In genomic region chr14:84825481-84825880, GRCh38 we compare ENCODE assay signal across 14 cellular contexts.
DNase-seq lines count a peak whose midpoint lies in the region; ATAC-seq and TF ChIP-seq lines count a peak whose summit lies in the region.
"Had no signal": no experiment of that assay in that cellular context is flagged by ENCODE, and none has a peak within 500 bp of the region (broad histone marks: within the 10 kb centered on the region; RNA-seq: fewer than 3 reads in every experiment).

No MANE protein-coding gene starts in this region.

- peak; percentile 95 for ATAC-seq in foreskin keratinocyte
- ATAC-seq: A549; lower lobe of right lung; natural killer cell treated with Interleukin-12 subunit alpha and Interleukin-12 subunit beta and Interleukin-15 and Interleukin-18, amount 100 ng/mL, for 72 hours; Right ventricle myocardium inferior had no signal

- in situ Hi-C loops in ACHN (cut with HindIII; ENCODE audit: low pct_ligation_motif_present, low pct_unique_long_range_greater_than_20kb, low sequenced_read_pairs) = no loop called here

- 83% methylated on average over 6 of the region's 6 CpGs for WGBS in suprapubic skin

- no peak for TF ChIP-seq EP300 in suprapubic skin (IDR thresholded peaks at IDR 0.05)

- DNase-seq in ACHN (peak; percentile 27), HPDE6-E6E7 (ENCODE audit: extremely low spot score) (peak; percentile 70), astrocyte of the hippocampus (ENCODE audit: low read depth, low spot score) (peak; percentile 68), foreskin keratinocyte (peak; percentile 73 to 89), hypothalamus (lab: John Stamatoyannopoulos, UW) (no peak), suprapubic skin (ENCODE audit: low spot score in 2 of 2) (no peak), T1000 (lab: John Stamatoyannopoulos, UW) (no peak), DMS 273 treated with DMSO at 0.1 percent for 48 hours (lab: John Stamatoyannopoulos, UW) (no peak)
- DNase-seq: lower lobe of right lung had no signal

- no peak overlapping the region for H3K27ac ChIP-seq in foreskin keratinocyte
- H3K27ac ChIP-seq in suprapubic skin = no peak overlapping the region
- H3K27ac ChIP-seq: A549, hepatocyte, lower lobe of right lung, thoracic aorta had no signal

- H3K36me3 ChIP-seq in suprapubic skin = no peaks in the 10 kb centered on the region
- H3K36me3 ChIP-seq: lower lobe of right lung, thoracic aorta had no signal

- H3K4me1 ChIP-seq in foreskin keratinocyte = peaks cover 15% of the 10 kb centered on the region
- no peaks in the 10 kb centered on the region for H3K4me1 ChIP-seq in suprapubic skin
- H3K4me1 ChIP-seq: A549, lower lobe of right lung had no signal

- no peak overlapping the region for H3K4me3 ChIP-seq in suprapubic skin
- H3K4me3 ChIP-seq: A549, hepatocyte, lower lobe of right lung, thoracic aorta had no signal

- TF ChIP-seq POLR2A in suprapubic skin (IDR thresholded peaks at IDR 0.05) = no peak

- no peak for TF ChIP-seq CTCF in foreskin keratinocyte (conservative IDR thresholded peaks at IDR 0.05)
- no peak for TF ChIP-seq CTCF in suprapubic skin (IDR thresholded peaks at IDR 0.05)

- no peaks in the 10 kb centered on the region for H3K27me3 ChIP-seq in foreskin keratinocyte
- H3K27me3 ChIP-seq in suprapubic skin = no peaks in the 10 kb centered on the region
- H3K27me3 ChIP-seq: hepatocyte had no signal

- H3K9me3 ChIP-seq in suprapubic skin = no peaks in the 10 kb centered on the region
- H3K9me3 ChIP-seq: A549, lower lobe of right lung, thoracic aorta had no signal

Comparison
In these comparisons a context has a peak if more than half of its experiments do, and no peak if none do; other contexts are left out.
1. DNase-seq: peak in ACHN (single experiment), HPDE6-E6E7 (single experiment), astrocyte of the hippocampus (single experiment) and foreskin keratinocyte (2 of 2); none in hypothalamus (0 of 51), suprapubic skin (0 of 2), T1000 (single experiment) and DMS 273 treated with DMSO at 0.1 percent for 48 hours (single experiment).